8 cellular contexts compared by ENCODE assay signal in the genomic region with DNA sequence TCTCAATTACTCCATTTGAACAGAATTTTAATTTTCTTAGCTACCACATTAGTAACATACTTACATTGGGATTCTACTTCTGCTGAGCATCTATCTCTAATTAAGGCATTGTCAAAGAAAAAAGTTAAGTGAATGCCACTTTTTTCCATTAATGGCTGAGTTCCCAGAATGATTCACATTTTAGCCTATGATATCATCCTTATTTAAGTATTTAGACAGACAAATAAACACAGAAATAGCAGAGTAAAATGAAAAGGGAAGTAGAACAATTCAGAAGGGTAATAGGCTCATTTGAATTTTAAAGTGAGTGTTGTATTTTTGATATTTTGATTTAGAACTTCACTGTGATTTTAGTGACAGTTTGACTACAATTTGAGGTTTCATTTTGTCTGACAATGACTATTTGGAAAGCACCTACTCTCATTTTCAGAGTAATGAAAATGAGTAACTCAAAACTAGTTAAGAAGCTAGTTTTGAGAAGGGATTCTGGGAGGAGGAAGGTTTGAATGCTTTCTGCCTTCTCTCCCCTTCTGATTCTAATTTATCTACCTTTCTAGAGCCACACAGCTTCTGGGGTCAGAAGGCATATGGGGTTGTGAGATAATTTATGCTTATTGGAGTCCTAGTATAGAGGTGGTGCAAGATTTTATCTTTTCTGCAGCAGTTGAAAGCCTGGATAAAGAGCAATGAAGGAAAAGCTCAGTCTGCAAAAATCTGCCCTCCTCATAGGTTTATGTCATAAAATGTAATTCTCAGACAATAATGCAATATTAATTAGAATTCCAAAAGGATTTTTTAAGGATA. TPM values are rescaled to one million over a fixed set of nuclear protein-coding genes. Genes with fewer than 3 reads are reported as not detected.
DNase-seq lines count a peak whose midpoint lies in the region; ATAC-seq and TF ChIP-seq lines count a peak whose summit lies in the region.

No MANE protein-coding gene starts in this region.

- no peak overlapping the region for H3K4me3 Mint-ChIP-seq in natural killer cell
- no peak overlapping the region for H3K4me3 Mint-ChIP-seq in T-helper 17 cell

- H3K4me3 ChIP-seq in skeletal muscle cell (ENCODE audit: low read depth, low read length), result no peak overlapping the region

- no peaks in the 10 kb centered on the region for H3K9me3 ChIP-seq in T-helper 17 cell (ENCODE audit: control insufficient read depth, low read length, poor library complexity, severe bottlenecking)

- no peaks in the 10 kb centered on the region for H3K9me3 Mint-ChIP-seq in natural killer cell

- H3K27ac Mint-ChIP-seq in natural killer cell (no peak overlapping the region), T-helper 17 cell (no peak overlapping the region)

- DNase-seq in EL, result peak; percentile 74
- peak; percentile 83 for DNase-seq in dermis blood vessel endothelial cell
- DNase-seq in skeletal muscle cell (ENCODE audit: low read depth), result peak; percentile 28
- DNase-seq in cerebellum (ENCODE audit: low spot score), result no peak
- no peak for DNase-seq in natural killer cell
- DNase-seq in T-helper 17 cell, result no peak

- intact Hi-C loops in natural killer cell (cut with micrococcal nuclease), result no loop called here

- no peak for TF ChIP-seq CTCF in natural killer cell (IDR thresholded peaks at IDR 0.05)

- H3K4me1 Mint-ChIP-seq in natural killer cell (peaks cover 25 to 27% of the 10 kb centered on the region in 2 donors), T-helper 17 cell (peaks cover 20% of the 10 kb centered on the region)

- H3K27me3 Mint-ChIP-seq in natural killer cell (ENCODE audit: low read depth in 2 of 2) (no peaks in the 10 kb centered on the region), T-helper 17 cell (no peaks in the 10 kb centered on the region)

- peak; percentile 70 for ATAC-seq in GM21447 (IDR thresholded peaks at IDR 0.05; ENCODE audit: unreplicated experiment)
- peak; percentile 62 for ATAC-seq in HG03575 (IDR thresholded peaks at IDR 0.05; ENCODE audit: extremely low read depth, insufficient number of reproducible peaks, low FRiP score, unreplicated experiment)
- no peak for ATAC-seq in natural killer cell
- ATAC-seq in T-helper 17 cell, result no peak

- H3K36me3 Mint-ChIP-seq in natural killer cell, result peaks cover 7% of the 10 kb centered on the region
- no peaks in the 10 kb centered on the region for H3K36me3 Mint-ChIP-seq in T-helper 17 cell (ENCODE audit: low read depth)

RNA-seq across cellular contexts. Expression of a gene that starts 15.5 kb away (rescaled TPM):
- total RNA-seq in dermis blood vessel endothelial cell (14.4 and 22.0 TPM in 2 replicates), cerebellum (47.0 TPM), natural killer cell (10 to 100 TPM; 13.1 to 18.3 (median 15.9) TPM), T-helper 17 cell (10 to 100 TPM in 1 of 2 donors, 1 to 10 TPM in 1; 7.9 to 16.0 TPM)

Comparison
In these comparisons a context has a peak if more than half of its experiments do, and no peak if none do; other contexts are left out.
1. DNase-seq: peak in EL (single experiment), dermis blood vessel endothelial cell (single experiment) and skeletal muscle cell (single experiment); none in cerebellum (single experiment), natural killer cell (single experiment) and T-helper 17 cell (0 of 3).
2. ATAC-seq: peak in GM21447 (single experiment) and HG03575 (single experiment); none in natural killer cell (0 of 3) and T-helper 17 cell (single experiment).